Comparison of ENCODE assay signal across 1 cellular context in genomic region chr4:107900067-107900466, GRCh38.
TF ChIP-seq lines count a peak whose summit lies in the region.

No MANE protein-coding gene starts in this region.

TF ChIP-seq in WTC11, 78 proteins besides CTCF, POLR2A, EP300 and RAD21 (continued from another document):
- no peak for TF ChIP-seq ATF1 (CRISPR knock-in tag; IDR thresholded peaks at IDR 0.05)
- TF ChIP-seq, protein P1, sequence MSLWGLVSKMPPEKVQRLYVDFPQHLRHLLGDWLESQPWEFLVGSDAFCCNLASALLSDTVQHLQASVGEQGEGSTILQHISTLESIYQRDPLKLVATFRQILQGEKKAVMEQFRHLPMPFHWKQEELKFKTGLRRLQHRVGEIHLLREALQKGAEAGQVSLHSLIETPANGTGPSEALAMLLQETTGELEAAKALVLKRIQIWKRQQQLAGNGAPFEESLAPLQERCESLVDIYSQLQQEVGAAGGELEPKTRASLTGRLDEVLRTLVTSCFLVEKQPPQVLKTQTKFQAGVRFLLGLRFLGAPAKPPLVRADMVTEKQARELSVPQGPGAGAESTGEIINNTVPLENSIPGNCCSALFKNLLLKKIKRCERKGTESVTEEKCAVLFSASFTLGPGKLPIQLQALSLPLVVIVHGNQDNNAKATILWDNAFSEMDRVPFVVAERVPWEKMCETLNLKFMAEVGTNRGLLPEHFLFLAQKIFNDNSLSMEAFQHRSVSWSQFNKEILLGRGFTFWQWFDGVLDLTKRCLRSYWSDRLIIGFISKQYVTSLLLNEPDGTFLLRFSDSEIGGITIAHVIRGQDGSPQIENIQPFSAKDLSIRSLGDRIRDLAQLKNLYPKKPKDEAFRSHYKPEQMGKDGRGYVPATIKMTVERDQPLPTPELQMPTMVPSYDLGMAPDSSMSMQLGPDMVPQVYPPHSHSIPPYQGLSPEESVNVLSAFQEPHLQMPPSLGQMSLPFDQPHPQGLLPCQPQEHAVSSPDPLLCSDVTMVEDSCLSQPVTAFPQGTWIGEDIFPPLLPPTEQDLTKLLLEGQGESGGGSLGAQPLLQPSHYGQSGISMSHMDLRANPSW (CRISPR knock-in tag; conservative IDR thresholded peaks at IDR 0.05; ENCODE audit: low read depth): no peak
- TF ChIP-seq, protein P2, sequence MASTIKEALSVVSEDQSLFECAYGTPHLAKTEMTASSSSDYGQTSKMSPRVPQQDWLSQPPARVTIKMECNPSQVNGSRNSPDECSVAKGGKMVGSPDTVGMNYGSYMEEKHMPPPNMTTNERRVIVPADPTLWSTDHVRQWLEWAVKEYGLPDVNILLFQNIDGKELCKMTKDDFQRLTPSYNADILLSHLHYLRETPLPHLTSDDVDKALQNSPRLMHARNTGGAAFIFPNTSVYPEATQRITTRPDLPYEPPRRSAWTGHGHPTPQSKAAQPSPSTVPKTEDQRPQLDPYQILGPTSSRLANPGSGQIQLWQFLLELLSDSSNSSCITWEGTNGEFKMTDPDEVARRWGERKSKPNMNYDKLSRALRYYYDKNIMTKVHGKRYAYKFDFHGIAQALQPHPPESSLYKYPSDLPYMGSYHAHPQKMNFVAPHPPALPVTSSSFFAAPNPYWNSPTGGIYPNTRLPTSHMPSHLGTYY (CRISPR knock-in tag; IDR thresholded peaks at IDR 0.05): no peak
- TF ChIP-seq NFYB (CRISPR knock-in tag; conservative IDR thresholded peaks at IDR 0.05; ENCODE audit: low read depth): no peak
TF ChIP-seq in WTC11: peak in this region for 0.
